Comparison of ENCODE assay signal across 8 cellular contexts in the genomic region with DNA sequence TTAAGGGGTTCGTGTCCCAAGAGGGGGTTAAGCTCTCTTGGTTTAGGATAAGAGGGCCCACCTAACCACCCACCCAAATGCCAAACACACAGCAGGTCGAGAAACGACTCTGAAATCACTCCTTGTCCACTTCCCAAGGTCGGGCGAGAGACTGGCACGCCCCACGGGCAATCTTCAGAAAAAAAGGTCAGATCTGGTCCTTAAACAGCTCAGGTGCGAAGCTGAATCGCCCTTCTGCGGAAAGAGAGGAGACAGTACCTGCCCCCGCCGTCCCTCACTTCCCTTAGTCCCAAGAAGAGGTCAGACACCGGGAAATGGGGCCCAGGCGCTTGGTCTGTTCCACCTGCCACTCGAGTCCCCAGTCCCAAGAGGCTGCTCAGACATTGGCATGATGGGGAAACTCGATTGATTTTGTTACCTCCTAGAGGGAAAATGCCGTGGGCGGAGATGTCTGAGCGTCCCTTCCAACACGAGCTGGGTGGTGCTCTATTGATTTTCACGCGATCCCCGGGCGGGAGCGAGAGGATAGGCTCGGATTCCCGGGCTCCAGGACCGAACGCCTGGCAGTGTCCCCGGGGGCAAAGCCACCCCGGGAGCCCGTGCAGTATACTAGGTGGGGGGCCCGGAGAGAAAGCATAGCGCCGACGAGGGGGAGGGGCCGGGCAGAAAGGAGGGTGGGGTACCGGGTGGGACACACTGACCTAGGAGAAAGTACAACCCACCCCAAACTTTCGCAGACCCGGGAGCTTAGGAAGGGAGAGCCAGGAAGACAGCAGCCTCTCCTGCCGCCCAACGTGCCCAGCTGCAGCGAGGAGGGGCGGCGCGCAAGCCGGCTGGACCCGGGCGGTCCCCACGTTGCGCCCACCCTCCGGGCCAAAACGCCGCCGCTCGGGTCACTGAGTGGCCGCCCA. TPM values are rescaled to one million over a fixed set of nuclear protein-coding genes. Genes with fewer than 3 reads are reported as not detected.
A peak's percentile ranks its signal among the peaks of the same experiment; 100 is the strongest.
DNase-seq lines count a peak whose midpoint lies in the region; ATAC-seq and TF ChIP-seq lines count a peak whose summit lies in the region.

No MANE protein-coding gene starts in this region.

- peak; percentile 41 for DNase-seq in 8988T
- peak; percentile 33 for DNase-seq in PC-3
- DNase-seq in dermis blood vessel endothelial cell, result peak; percentile 26
- DNase-seq in memory B cell (ENCODE audit: low spot score in 2 of 2), result no peak
- peak; percentile 15 to 18 for DNase-seq in uterus
- no peak for DNase-seq in NAMALWA (ENCODE audit: low spot score)
- DNase-seq in cerebellum (ENCODE audit: low spot score), result no peak

- peak overlapping the region; percentile 33 for H3K9ac ChIP-seq in PC-3 (ENCODE audit: low read length)

- no peak overlapping the region for H3K27ac Mint-ChIP-seq in memory B cell

- no peaks in the 10 kb centered on the region for H3K9me2 ChIP-seq in PC-3 (replicated peaks; ENCODE audit: low read length)

- intact Hi-C loops in PC-3 (cut with micrococcal nuclease) (loop anchor here (1.0 to 10.0 kb wide), 8 partner anchors 70 to 957 kb away; no protein-coding TSS in a partner anchor), uterus (cut with DNase I; ENCODE audit: low total_unique reads) (loop anchor here (10.0 kb wide), 1 partner anchor 657 kb away; no protein-coding TSS in a partner anchor)

- peak overlapping the region; percentile 95 for H2AFZ ChIP-seq in PC-3 (ENCODE audit: low read length)

- CTCF ChIA-PET in PC-3 (lab: Charles Lee), result interaction anchor here (0.6 to 0.8 kb wide), 5 partner anchors 46 to 673 kb away, joined by 3 to 21 read pairs (median 5); no protein-coding TSS in a partner anchor

- ATAC-seq in GM18907 (IDR thresholded peaks at IDR 0.05; ENCODE audit: unreplicated experiment) (peak; percentile 2), PC-3 (peak; percentile 27), memory B cell (ENCODE audit: low read depth) (no peak)

- peaks cover 28% of the 10 kb centered on the region for H3K27me3 Mint-ChIP-seq in memory B cell

- no peak for TF ChIP-seq POLR2A in uterus (IDR thresholded peaks at IDR 0.05)

- H3K27me3 ChIP-seq in PC-3 (ENCODE audit: low read length) (no peaks in the 10 kb centered on the region), uterus (no peaks in the 10 kb centered on the region)

- TSS peak; percentile 62 for BruUV-seq in PC-3 (replicated peaks; lab: Mats Ljungman, UMichigan)

- H3K36me3 ChIP-seq in PC-3 (ENCODE audit: low read depth, low read length) (no peaks in the 10 kb centered on the region), uterus (no peaks in the 10 kb centered on the region)

- H3K79me2 ChIP-seq in PC-3 (ENCODE audit: low read length), result no peaks in the 10 kb centered on the region

- no peaks in the 10 kb centered on the region for H3K9me3 Mint-ChIP-seq in memory B cell

- H4K20me1 ChIP-seq in PC-3 (ENCODE audit: low read length), result no peaks in the 10 kb centered on the region

- H3K36me3 Mint-ChIP-seq in memory B cell, result no peaks in the 10 kb centered on the region

- peaks cover 11% of the 10 kb centered on the region for H3K4me1 Mint-ChIP-seq in memory B cell

- H3F3A ChIP-seq in PC-3 (ENCODE audit: low read length, unreplicated experiment), result no peaks in the 10 kb centered on the region

- POLR2A ChIA-PET in PC-3 (lab: Charles Lee; ENCODE audit: unreplicated experiment), result no interaction called here

- no peak overlapping the region for H3K27ac ChIP-seq in PC-3 (ENCODE audit: low read length)
- peak overlapping the region; percentile 78 to 84 for H3K27ac ChIP-seq in uterus

- peaks cover 13% of the 10 kb centered on the region; the same call in 1 of the 2 replicates for H3K4me1 ChIP-seq in PC-3 (ENCODE audit: insufficient read depth, low read length)
- peaks cover 0 to 4% of the 10 kb centered on the region in 2 donors for H3K4me1 ChIP-seq in uterus

- H3K4me2 ChIP-seq in PC-3 (ENCODE audit: low read length), result peak overlapping the region; percentile 97

- TF ChIP-seq CTCF in PC-3 (conservative IDR thresholded peaks at IDR 0.05; ENCODE audit: low read depth, low read length) (no peak), uterus (IDR thresholded peaks at IDR 0.05) (no peak)

- H3K9me3 ChIP-seq in PC-3 (ENCODE audit: low read length), result no peaks in the 10 kb centered on the region
- no peaks in the 10 kb centered on the region for H3K9me3 ChIP-seq in uterus

- peak overlapping the region; percentile 73 for H3K4me3 Mint-ChIP-seq in memory B cell

- H3K4me3 ChIP-seq in PC-3 (ENCODE audit: low read length) (peak overlapping the region; percentile 95), uterus (peak overlapping the region; percentile 54 to 76)

RNA-seq across cellular contexts. Expression of a gene that starts 1.1 kb away (rescaled TPM):
- total RNA-seq in PC-3 (2014; rRNA removed) (1.2 and 1.8 TPM in 2 replicates), dermis blood vessel endothelial cell (1.0 and 1.1 TPM in 2 replicates), uterus (10 to 100 TPM in 2 of 4 donors, 1 to 10 TPM in 2; 3.3 to 31.7 (median 9.6) TPM), cerebellum (15.5 TPM)

Comparison
In these comparisons a context has a peak if more than half of its experiments do, and no peak if none do; other contexts are left out.
1. DNase-seq: peak in 8988T (single experiment), PC-3 (single experiment), dermis blood vessel endothelial cell (single experiment) and uterus (2 of 2); none in memory B cell (0 of 2), NAMALWA (single experiment) and cerebellum (single experiment).